Comparison of ENCODE assay signal across 1 cellular context in genomic region chr18:57585846-57586242, GRCh38.
TF ChIP-seq lines count a peak whose summit lies in the region.

No MANE protein-coding gene starts in this region.

TF ChIP-seq in SK-N-SH treated with all-trans-retinoic acid at 6 μM for 48 hours, 23 proteins besides CTCF, POLR2A, EP300 and RAD21 (continued from another document):
- no peak for TF ChIP-seq CSRNP3 (CRISPR knock-in tag; IDR thresholded peaks at IDR 0.05)
- no peak for TF ChIP-seq GLIS3 (CRISPR knock-in tag; IDR thresholded peaks at IDR 0.05)
